ENCODE assay signal across 1 cellular context in the genomic region with DNA sequence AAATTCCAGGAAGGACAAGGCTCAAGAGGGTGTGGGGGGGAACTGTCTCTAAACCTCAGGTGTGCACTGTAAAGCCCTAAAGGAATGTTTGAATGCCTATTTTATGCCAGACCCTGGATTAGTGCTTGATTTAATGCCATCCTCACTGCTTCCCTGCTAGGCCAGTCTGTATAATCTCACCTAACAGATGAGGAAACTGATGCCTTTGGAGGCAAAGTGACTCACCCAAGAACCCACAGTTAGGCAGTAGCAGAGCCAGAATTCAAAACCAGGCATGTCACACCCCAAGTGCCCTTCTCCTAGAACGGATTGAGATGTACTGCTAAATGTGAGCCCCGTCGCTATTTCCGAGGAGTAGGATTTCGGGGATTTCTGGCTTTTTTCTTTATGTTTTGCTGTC.
TF ChIP-seq lines count a peak whose summit lies in the region.

No MANE protein-coding gene starts in this region.

TF ChIP-seq in HepG2, 621 proteins besides CTCF, POLR2A, EP300 and RAD21:
- TF ChIP-seq HNRNPH1 (optimal IDR thresholded peaks at IDR 0.05; ENCODE audit: low read depth, low read length) (no peak), POLR2G (IDR thresholded peaks at IDR 0.05; ENCODE audit: low read depth, low read length) (0 out of 2 replicates have a peak, but pooled peaks have one; percentile 40)
- TF ChIP-seq, protein P1, sequence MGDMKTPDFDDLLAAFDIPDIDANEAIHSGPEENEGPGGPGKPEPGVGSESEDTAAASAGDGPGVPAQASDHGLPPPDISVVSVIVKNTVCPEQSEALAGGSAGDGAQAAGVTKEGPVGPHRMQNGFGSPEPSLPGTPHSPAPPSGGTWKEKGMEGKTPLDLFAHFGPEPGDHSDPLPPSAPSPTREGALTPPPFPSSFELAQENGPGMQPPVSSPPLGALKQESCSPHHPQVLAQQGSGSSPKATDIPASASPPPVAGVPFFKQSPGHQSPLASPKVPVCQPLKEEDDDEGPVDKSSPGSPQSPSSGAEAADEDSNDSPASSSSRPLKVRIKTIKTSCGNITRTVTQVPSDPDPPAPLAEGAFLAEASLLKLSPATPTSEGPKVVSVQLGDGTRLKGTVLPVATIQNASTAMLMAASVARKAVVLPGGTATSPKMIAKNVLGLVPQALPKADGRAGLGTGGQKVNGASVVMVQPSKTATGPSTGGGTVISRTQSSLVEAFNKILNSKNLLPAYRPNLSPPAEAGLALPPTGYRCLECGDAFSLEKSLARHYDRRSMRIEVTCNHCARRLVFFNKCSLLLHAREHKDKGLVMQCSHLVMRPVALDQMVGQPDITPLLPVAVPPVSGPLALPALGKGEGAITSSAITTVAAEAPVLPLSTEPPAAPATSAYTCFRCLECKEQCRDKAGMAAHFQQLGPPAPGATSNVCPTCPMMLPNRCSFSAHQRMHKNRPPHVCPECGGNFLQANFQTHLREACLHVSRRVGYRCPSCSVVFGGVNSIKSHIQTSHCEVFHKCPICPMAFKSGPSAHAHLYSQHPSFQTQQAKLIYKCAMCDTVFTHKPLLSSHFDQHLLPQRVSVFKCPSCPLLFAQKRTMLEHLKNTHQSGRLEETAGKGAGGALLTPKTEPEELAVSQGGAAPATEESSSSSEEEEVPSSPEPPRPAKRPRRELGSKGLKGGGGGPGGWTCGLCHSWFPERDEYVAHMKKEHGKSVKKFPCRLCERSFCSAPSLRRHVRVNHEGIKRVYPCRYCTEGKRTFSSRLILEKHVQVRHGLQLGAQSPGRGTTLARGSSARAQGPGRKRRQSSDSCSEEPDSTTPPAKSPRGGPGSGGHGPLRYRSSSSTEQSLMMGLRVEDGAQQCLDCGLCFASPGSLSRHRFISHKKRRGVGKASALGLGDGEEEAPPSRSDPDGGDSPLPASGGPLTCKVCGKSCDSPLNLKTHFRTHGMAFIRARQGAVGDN (CRISPR knock-in tag; IDR thresholded peaks at IDR 0.05), result no peak
